Comparison of ENCODE assay signal across 7 cellular contexts in the genomic region with DNA sequence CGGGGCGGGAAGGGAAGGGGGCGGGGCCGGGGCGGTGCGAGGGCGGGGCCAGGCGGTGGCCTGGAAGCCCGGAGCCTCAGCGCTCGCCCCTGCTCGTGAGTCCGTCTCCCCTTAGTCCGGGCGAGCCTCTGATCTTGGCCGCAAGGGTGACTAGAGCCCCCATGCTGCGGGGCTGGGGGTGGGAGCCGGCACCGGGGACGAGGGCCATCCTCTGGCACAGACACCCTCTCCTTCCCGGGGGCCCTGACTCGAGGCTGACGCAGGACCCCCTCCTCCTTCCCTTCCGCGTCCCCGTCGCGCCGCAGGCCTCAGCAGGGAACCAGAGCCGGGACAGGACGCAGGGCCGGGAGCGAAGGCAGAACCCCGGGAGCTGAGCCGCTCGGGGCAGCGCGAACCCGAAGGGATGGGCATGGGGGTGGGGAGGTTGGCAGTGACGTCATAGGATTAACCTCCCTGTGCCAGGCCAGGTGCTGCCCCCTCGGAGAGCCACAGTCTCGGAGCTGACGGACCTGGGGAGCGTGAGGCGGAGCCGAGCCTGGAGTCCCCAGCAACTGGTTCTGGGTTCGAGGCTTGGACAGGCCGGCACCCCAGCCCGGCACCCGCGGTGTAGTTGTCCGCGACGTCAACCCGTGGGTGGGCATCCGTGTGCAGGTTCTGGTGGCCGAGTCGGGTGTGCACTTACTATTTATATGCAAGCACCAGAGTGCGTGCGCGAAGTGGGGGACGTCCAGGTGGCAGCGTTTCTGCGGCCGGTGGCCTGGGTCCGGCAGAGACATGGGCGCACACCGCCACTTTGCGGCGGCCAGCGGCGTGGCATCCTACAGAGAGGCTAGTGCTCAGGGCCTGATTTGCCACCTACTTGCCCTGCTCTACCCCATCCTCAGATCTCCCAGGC. TPM values are rescaled to one million over a fixed set of nuclear protein-coding genes. Genes with fewer than 3 reads are reported as not detected.
DNase-seq lines count a peak whose midpoint lies in the region; FAIRE-seq and TF ChIP-seq lines count a peak whose summit lies in the region.

No MANE protein-coding gene starts in this region.

- H3K4me1 ChIP-seq in neuron (ENCODE audit: insufficient read depth, low read length) (peaks cover 27% of the 10 kb centered on the region), thymus (ENCODE audit: control insufficient read depth, insufficient read depth, low read length) (peaks cover 10% of the 10 kb centered on the region)

- H3K4me3 ChIP-seq in neuron (ENCODE audit: low read length) = peak overlapping the region; percentile 68
- peak overlapping the region; percentile 92 for H3K4me3 ChIP-seq in thymus (ENCODE audit: low read length)

- peak overlapping the region; percentile 93 for H2AFZ ChIP-seq in neuron (ENCODE audit: low read depth, low read length)

- H3K27ac ChIP-seq in thymus (ENCODE audit: low read depth) = peak overlapping the region; percentile 90

- H3K27me3 ChIP-seq in neuron (ENCODE audit: insufficient read depth, low read length) (no peaks in the 10 kb centered on the region), thymus (ENCODE audit: control insufficient read depth, insufficient read depth) (peaks cover 8% of the 10 kb centered on the region)

- TF ChIP-seq CTCF in GM12872 (IDR thresholded peaks at IDR 0.05; ENCODE audit: insufficient read depth, low read depth, low read length) = peak; percentile 93

- WGBS in thymus = 1% methylated on average over 71 of the region's 72 CpGs

- DNase-seq in KG1 (lab: John Stamatoyannopoulos, UW) (peak; percentile 71), SHP77 (lab: John Stamatoyannopoulos, UW) (peak; percentile 72 to 75), frontal cortex (ENCODE audit: low spot score in 2 of 2) (peak; percentile 93 to 96)
- peak; percentile 68 for DNase-seq in activated naive CD4-positive, alpha-beta T cell treated with Interleukin-2 at 50 U/mL for 16 hours

- H3K9me3 ChIP-seq in neuron (ENCODE audit: low read length) (no peaks in the 10 kb centered on the region), thymus (ENCODE audit: control insufficient read depth) (no peaks in the 10 kb centered on the region)

- no peak for FAIRE-seq in frontal cortex (lab: Jason Lieb, UNC)

- H3K36me3 ChIP-seq in neuron (ENCODE audit: insufficient read depth, low read length) (no peaks in the 10 kb centered on the region), thymus (ENCODE audit: control insufficient read depth, insufficient read depth) (no peaks in the 10 kb centered on the region)

RNA-seq across cellular contexts. Expression of a gene that starts 0.5 kb away (rescaled TPM):
- 0.82 TPM for total RNA-seq in frontal cortex
- 9.1 TPM for polyA plus RNA-seq in thymus

RNA-seq across cellular contexts. Expression of a gene that starts 2.7 kb away (rescaled TPM):
- total RNA-seq in frontal cortex = 2.4 TPM
- 26.5 TPM for polyA plus RNA-seq in thymus

RNA-seq across cellular contexts. Expression of a gene that starts 15.5 kb away (rescaled TPM):
- total RNA-seq in frontal cortex = 8.6 TPM
- 33.9 TPM for polyA plus RNA-seq in thymus

RNA-seq across cellular contexts. Expression of a gene that starts 28.9 kb away (rescaled TPM):
- total RNA-seq in frontal cortex = 8.2 TPM
- 9.6 TPM for polyA plus RNA-seq in thymus

Comparison
In these comparisons a context has a peak if more than half of its experiments do, and no peak if none do; other contexts are left out.
1. Peak in every context shown above with its lines: DNase-seq, H3K4me3 ChIP-seq and H3K27ac ChIP-seq.